28 cellular contexts compared by ENCODE assay signal in genomic region chr3:49642708-49643145, GRCh38.
"Had no signal": no experiment of that assay in that cellular context is flagged by ENCODE, and none has a peak within 500 bp of the region (broad histone marks: within the 10 kb centered on the region; RNA-seq: fewer than 3 reads in every experiment).

No MANE protein-coding gene starts in this region.

- DNase-seq: activated CD4-positive, alpha-beta memory T cell treated with anti-CD3 and anti-CD28 coated beads, Interleukin-2, amount 10 ng/mL, durations not matched to agents 7 days and 5 days; activated CD4-positive, alpha-beta T cell treated with anti-CD3 and anti-CD28 coated beads for 1 hour; activated CD4-positive, alpha-beta T cell treated with anti-CD3 and anti-CD28 coated beads for 4 hours; activated CD4-positive, alpha-beta T cell treated with anti-CD3 and anti-CD28 coated beads, Interleukin-2, amount 10 ng/mL, durations not matched to agents 7 days and 5 days; activated CD4-positive, alpha-beta T cell treated with anti-CD3 and anti-CD28 coated beads, Interleukin-2, amount 50 U/mL, for 4 hours; activated CD8-positive, alpha-beta memory T cell treated with anti-CD3 and anti-CD28 coated beads, Interleukin-2, amount 50 U/mL, for 48 hours; activated gamma-delta T cell treated with Interleukin-2 at 50 U/mL for 16 hours; activated naive CD4-positive, alpha-beta T cell treated with anti-CD3 and anti-CD28 coated beads, Interleukin-2, amount 50 U/mL, for 16 hours; activated naive CD4-positive, alpha-beta T cell treated with Interleukin-2 at 50 U/mL for 16 hours; activated T-cell treated with anti-CD3 and anti-CD28 coated beads for 4 hours; activated T-cell treated with anti-CD3 and anti-CD28 coated beads, Interleukin-2, amount 50 U/mL, for 24 hours; activated T-cell treated with anti-CD3 and anti-CD28 coated beads, Interleukin-2, amount 50 U/mL, for 72 hours; amniotic stem cell; body of pancreas; central memory CD4-positive, alpha-beta T cell; effector CD4-positive, alpha-beta T cell; effector memory CD8-positive, alpha-beta T cell; erythroblast; foreskin keratinocyte; gastrocnemius medialis; glutamatergic neuron; T-helper 1 cell; T-helper 17 cell; T1000 had no signal

- H3K36me3 ChIP-seq: gastrocnemius medialis, heart left ventricle had no signal

- H3K27ac ChIP-seq: body of pancreas, coronary artery, esophagus muscularis mucosa, foreskin keratinocyte, gastrocnemius medialis, heart left ventricle, VCaP had no signal

- H3K9me3 ChIP-seq: body of pancreas, esophagus muscularis mucosa, gastrocnemius medialis, heart left ventricle had no signal

- H3K27me3 ChIP-seq: body of pancreas, esophagus muscularis mucosa, gastrocnemius medialis, heart left ventricle had no signal

- H3K4me3 ChIP-seq: body of pancreas, coronary artery, esophagus muscularis mucosa, gastrocnemius medialis, heart left ventricle had no signal
